In genomic region chr11:105610796-105611361, GRCh38 we compare ENCODE assay signal across 12 cellular contexts. TPM values are rescaled to one million over a fixed set of nuclear protein-coding genes. Genes with fewer than 3 reads are reported as not detected.
DNase-seq lines count a peak whose midpoint lies in the region; ATAC-seq, FAIRE-seq and TF ChIP-seq lines count a peak whose summit lies in the region.
"Had no signal": no experiment of that assay in that cellular context is flagged by ENCODE, and none has a peak within 500 bp of the region (broad histone marks: within the 10 kb centered on the region; RNA-seq: fewer than 3 reads in every experiment).

No MANE protein-coding gene starts in this region.

- no peak overlapping the region for H3K9ac ChIP-seq in kidney (ENCODE audit: low read length in 2 of 2)

- no peak for ATAC-seq in stimulated activated effector memory CD8-positive, alpha-beta T cell treated with anti-CD3 and anti-CD28 coated beads, Interleukin-12 subunit alpha, Interleukin-12 subunit beta, amount 100 ng/mL, for 72 hours
- ATAC-seq in HG02973 (IDR thresholded peaks at IDR 0.05; ENCODE audit: unreplicated experiment), result no peak

- no peak overlapping the region for H3K27ac Mint-ChIP-seq in stimulated activated effector memory CD8-positive, alpha-beta T cell treated with anti-CD3 and anti-CD28 coated beads, Interleukin-12 subunit alpha, Interleukin-12 subunit beta, amount 100 ng/mL, for 72 hours
- H3K27ac Mint-ChIP-seq: activated B cell treated with CpG ODN at 0.5 μM for 24 hours had no signal

- peak; percentile 8 for DNase-seq in NCI-H510A treated with DMSO at 0.1 percent for 48 hours (lab: John Stamatoyannopoulos, UW)
- DNase-seq in NCI-H510A (lab: John Stamatoyannopoulos, UW), result no peak
- DNase-seq in astrocyte of the hippocampus (ENCODE audit: low read depth, low spot score), result peak; percentile 5
- DNase-seq in kidney, result no peak
- DNase-seq in stimulated activated effector memory CD8-positive, alpha-beta T cell treated with anti-CD3 and anti-CD28 coated beads, Interleukin-12 subunit alpha, Interleukin-12 subunit beta, amount 100 ng/mL, for 72 hours (ENCODE audit: low spot score in 2 of 2), result no peak
- no peak for DNase-seq in H4 (ENCODE audit: low spot score)
- DNase-seq in activated CD4-positive, CD25-positive, alpha-beta regulatory T cell (lab: John Stamatoyannopoulos, UW), result no peak
- DNase-seq: activated B cell treated with CpG ODN at 0.5 μM for 24 hours; NCI-H2107; stimulated activated CD4-positive, alpha-beta T cell treated with anti-CD3 and anti-CD28 coated beads, Interleukin-4, amount 100 ng/mL, for 24 hours had no signal

- intact Hi-C loops in kidney (cut with DNase I), result no loop called here

- H3K4me1 Mint-ChIP-seq in stimulated activated effector memory CD8-positive, alpha-beta T cell treated with anti-CD3 and anti-CD28 coated beads, Interleukin-12 subunit alpha, Interleukin-12 subunit beta, amount 100 ng/mL, for 72 hours, result peaks cover 18% of the 10 kb centered on the region
- H3K4me1 Mint-ChIP-seq: activated B cell treated with CpG ODN at 0.5 μM for 24 hours had no signal

- peaks cover 0 to 14% of the 10 kb centered on the region in 2 donors for H3K4me1 ChIP-seq in kidney (ENCODE audit: control insufficient read depth in 1 of 2, insufficient read depth in 1 of 2, low read depth in 1 of 2, low read length in 2 of 2)

- H3K4me3 Mint-ChIP-seq in stimulated activated effector memory CD8-positive, alpha-beta T cell treated with anti-CD3 and anti-CD28 coated beads, Interleukin-12 subunit alpha, Interleukin-12 subunit beta, amount 100 ng/mL, for 72 hours, result peak overlapping the region; percentile 55
- H3K4me3 Mint-ChIP-seq: activated B cell treated with CpG ODN at 0.5 μM for 24 hours had no signal

- H3K36me3 ChIP-seq in kidney (ENCODE audit: control insufficient read depth in 1 of 2, insufficient read depth in 2 of 2, low read length in 2 of 2), result no peaks in the 10 kb centered on the region

- no peaks in the 10 kb centered on the region for H3K9me3 ChIP-seq in kidney (ENCODE audit: control insufficient read depth in 1 of 2, low read length in 2 of 2)

- no peak for FAIRE-seq in kidney (lab: Jason Lieb, UNC)

- H3K4me3 ChIP-seq in kidney (ENCODE audit: low read length in 2 of 2), result peak overlapping the region; percentile 32 to 44

- H3K36me3 Mint-ChIP-seq in stimulated activated effector memory CD8-positive, alpha-beta T cell treated with anti-CD3 and anti-CD28 coated beads, Interleukin-12 subunit alpha, Interleukin-12 subunit beta, amount 100 ng/mL, for 72 hours, result no peaks in the 10 kb centered on the region

- no peaks in the 10 kb centered on the region for H3K9me3 Mint-ChIP-seq in stimulated activated effector memory CD8-positive, alpha-beta T cell treated with anti-CD3 and anti-CD28 coated beads, Interleukin-12 subunit alpha, Interleukin-12 subunit beta, amount 100 ng/mL, for 72 hours

- no peak overlapping the region for H3K27ac ChIP-seq in kidney (ENCODE audit: low read depth in 2 of 2, low read length in 2 of 2)
- H3K27ac ChIP-seq: epithelial cell of prostate had no signal

- no peak for TF ChIP-seq CTCF in kidney (IDR thresholded peaks at IDR 0.05; ENCODE audit: borderline replicate concordance, extremely low read depth, insufficient read depth)

RNA-seq across cellular contexts. Expression of gene GRIA4, which starts 1.0 kb away (rescaled TPM):
- total RNA-seq in kidney, result not detected
- 0.45 TPM for polyA plus RNA-seq in kidney (ENCODE audit: insufficient read depth, low read depth, low replicate concordance)
- total RNA-seq in H4 (2014; rRNA removed; shearing (Covaris generic)), result 1.0 and 24.9 TPM in 2 replicates
- total RNA-seq: activated B cell treated with CpG ODN at 0.5 μM for 24 hours had no signal

Comparison
In these comparisons a context has a peak if more than half of its experiments do, and no peak if none do; other contexts are left out.
1. DNase-seq: peak in NCI-H510A treated with DMSO at 0.1 percent for 48 hours (single experiment) and astrocyte of the hippocampus (single experiment); none in NCI-H510A (single experiment), kidney (single experiment), stimulated activated effector memory CD8-positive, alpha-beta T cell treated with anti-CD3 and anti-CD28 coated beads, Interleukin-12 subunit alpha, Interleukin-12 subunit beta, amount 100 ng/mL, for 72 hours (0 of 2), H4 (single experiment) and activated CD4-positive, CD25-positive, alpha-beta regulatory T cell (0 of 4).